In the genomic region with DNA sequence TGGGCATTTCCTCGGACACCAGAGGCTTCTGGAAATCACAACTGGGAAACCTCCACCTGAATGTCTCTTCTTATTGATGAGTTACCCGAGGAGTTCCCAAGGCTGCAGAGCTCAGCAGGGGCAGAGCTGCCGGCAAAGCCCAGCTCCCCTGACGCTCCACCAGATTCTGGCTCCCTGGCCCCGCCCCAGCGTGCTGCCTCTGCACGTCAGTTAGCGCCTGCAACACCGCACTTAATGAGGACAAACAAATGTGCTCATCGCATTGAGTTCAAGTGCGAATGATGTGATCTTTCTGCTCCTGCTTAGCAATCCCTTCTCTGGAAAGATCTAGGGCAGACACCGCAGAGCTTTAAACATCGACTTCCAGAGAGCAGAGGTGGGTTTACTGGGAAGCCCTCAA, we compare ENCODE assay signal across 8 cellular contexts. TPM values are rescaled to one million over a fixed set of nuclear protein-coding genes. Genes with fewer than 3 reads are reported as not detected.
A peak's percentile ranks its signal among the peaks of the same experiment; 100 is the strongest.
DNase-seq lines count a peak whose midpoint lies in the region; ATAC-seq and TF ChIP-seq lines count a peak whose summit lies in the region.

No MANE protein-coding gene starts in this region.

- ATAC-seq in body of pancreas (no peak), HG03196 (IDR thresholded peaks at IDR 0.05; ENCODE audit: unreplicated experiment) (no peak)

- no peak for TF ChIP-seq CTCF in body of pancreas (IDR thresholded peaks at IDR 0.05)

- intact Hi-C loops in body of pancreas (cut with DNase I), result no loop called here

- H3K27ac ChIP-seq in body of pancreas, result no peak overlapping the region
- no peak overlapping the region for H3K27ac ChIP-seq in effector memory CD4-positive, alpha-beta T cell (ENCODE audit: insufficient read depth, low read length, poor library complexity, severe bottlenecking)

- no peaks in the 10 kb centered on the region for H3K9me3 ChIP-seq in body of pancreas
- H3K9me3 ChIP-seq in effector memory CD4-positive, alpha-beta T cell (ENCODE audit: control insufficient read depth, low read length), result no peaks in the 10 kb centered on the region

- H3K4me1 ChIP-seq in body of pancreas, result no peaks in the 10 kb centered on the region
- peaks cover 8% of the 10 kb centered on the region for H3K4me1 ChIP-seq in effector memory CD4-positive, alpha-beta T cell (ENCODE audit: control insufficient read depth, insufficient read depth, low read length, poor library complexity, severe bottlenecking)

- H3K27me3 ChIP-seq in body of pancreas, result no peaks in the 10 kb centered on the region
- no peaks in the 10 kb centered on the region for H3K27me3 ChIP-seq in effector memory CD4-positive, alpha-beta T cell (replicated peaks; ENCODE audit: control insufficient read depth, insufficient read depth, low read length, poor library complexity, severe bottlenecking)

- peak in 1 of 3 donors; percentile 31 for TF ChIP-seq POLR2A in body of pancreas (IDR thresholded peaks at IDR 0.05)

- no peaks in the 10 kb centered on the region for H3K36me3 ChIP-seq in body of pancreas (replicated peaks in 1 of 2; ENCODE audit: insufficient read depth in 1 of 2, low read depth in 2 of 2)
- H3K36me3 ChIP-seq in effector memory CD4-positive, alpha-beta T cell (ENCODE audit: control insufficient read depth, insufficient read depth, low read length), result no peaks in the 10 kb centered on the region

- no peak overlapping the region for H3K4me3 ChIP-seq in body of pancreas
- H3K4me3 ChIP-seq in effector memory CD4-positive, alpha-beta T cell (ENCODE audit: insufficient read depth, low read depth, low read length, poor library complexity, severe bottlenecking), result no peak overlapping the region

- DNase-seq in ELF-1 (ENCODE audit: low read depth, low spot score), result peak; percentile 81
- peak; percentile 30 for DNase-seq in NCI-H526 treated with DMSO at 0.1 percent for 48 hours (lab: John Stamatoyannopoulos, UW)
- DNase-seq in body of pancreas, result peak; percentile 34 to 62 (median 50)
- DNase-seq in kidney tubule cell (ENCODE audit: low spot score), result peak; percentile 20
- peak; percentile 29 for DNase-seq in stimulated activated CD4-positive, alpha-beta T cell treated with anti-CD3 and anti-CD28 coated beads, Interleukin-4, amount 100 ng/mL, for 1 hour
- no peak for DNase-seq in HPDE6-E6E7 (ENCODE audit: extremely low spot score)
- DNase-seq in effector memory CD4-positive, alpha-beta T cell, result no peak

- 4 to 10% methylated on average over 10 to 13 of the region's 13 CpGs for WGBS in body of pancreas, 2 donors

RNA-seq across cellular contexts. Expression of gene FBXW7, which starts 55.5 kb away (rescaled TPM):
- 10 to 100 TPM; 34.5 to 40.5 TPM for total RNA-seq in body of pancreas

Comparison
In these comparisons a context has a peak if more than half of its experiments do, and no peak if none do; other contexts are left out.
1. DNase-seq: peak in ELF-1 (single experiment), NCI-H526 treated with DMSO at 0.1 percent for 48 hours (single experiment), body of pancreas (4 of 4), kidney tubule cell (single experiment) and stimulated activated CD4-positive, alpha-beta T cell treated with anti-CD3 and anti-CD28 coated beads, Interleukin-4, amount 100 ng/mL, for 1 hour (single experiment); none in HPDE6-E6E7 (single experiment) and effector memory CD4-positive, alpha-beta T cell (0 of 3).